ENCODE assay signal across 8 cellular contexts in the genomic region with DNA sequence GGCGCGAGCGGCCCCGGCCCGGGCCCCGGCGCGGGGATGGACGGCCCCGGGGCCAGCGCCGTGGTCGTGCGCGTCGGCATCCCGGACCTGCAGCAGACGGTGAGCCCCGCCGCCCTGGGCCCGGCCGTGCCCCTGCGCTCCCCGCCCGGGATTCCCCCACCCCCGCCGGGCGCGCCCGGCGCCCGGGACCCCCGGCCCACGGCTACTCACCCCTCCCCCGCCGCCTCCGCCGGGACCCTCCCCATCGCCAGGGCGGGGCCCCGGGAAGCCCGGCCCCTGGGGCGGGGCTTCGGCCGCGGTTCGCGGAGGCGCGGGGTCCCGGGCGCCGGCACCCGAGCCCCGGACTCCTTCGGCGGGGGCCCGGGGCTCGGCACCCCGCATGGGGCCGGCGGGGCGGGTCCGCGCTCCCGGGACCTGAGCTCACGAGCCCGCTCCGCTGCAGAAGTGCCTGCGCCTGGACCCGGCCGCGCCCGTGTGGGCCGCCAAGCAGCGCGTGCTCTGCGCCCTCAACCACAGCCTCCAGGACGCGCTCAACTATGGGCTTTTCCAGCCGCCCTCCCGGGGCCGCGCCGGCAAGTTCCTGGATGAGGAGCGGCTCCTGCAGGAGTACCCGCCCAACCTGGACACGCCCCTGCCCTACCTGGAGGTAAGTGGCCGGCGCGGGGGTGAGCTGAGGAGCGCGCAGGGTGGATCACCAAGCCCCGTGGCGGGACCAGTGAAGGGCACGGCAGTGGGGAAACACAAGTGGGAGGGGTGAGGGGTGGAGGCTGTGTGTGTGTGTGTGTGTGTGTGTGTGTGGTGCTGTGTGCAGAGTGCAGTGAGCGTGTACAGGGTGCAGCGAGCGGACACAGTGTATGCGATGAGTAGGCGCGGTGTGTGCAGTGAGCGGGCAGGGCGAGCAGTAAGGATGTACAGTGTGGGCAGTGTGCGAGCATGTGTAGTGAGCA. TPM values are rescaled to one million over a fixed set of nuclear protein-coding genes. Genes with fewer than 3 reads are reported as not detected.
DNase-seq lines count a peak whose midpoint lies in the region; ATAC-seq and TF ChIP-seq lines count a peak whose summit lies in the region.

No MANE protein-coding gene starts in this region.

- H3K27me3 ChIP-seq in liver (ENCODE audit: control insufficient read depth in 4 of 4, insufficient read depth in 4 of 4, low read length in 3 of 4) (no peaks in the 10 kb centered on the region), thoracic aorta (replicated peaks; ENCODE audit: insufficient read depth) (peaks cover 5% of the 10 kb centered on the region)

- in situ Hi-C loops in T47D (cut with HindIII; ENCODE audit: low pct_unique_long_range_greater_than_20kb, low sequenced_read_pairs), result no loop called here

- no peak for TF ChIP-seq CTCF in liver (IDR thresholded peaks at IDR 0.05; ENCODE audit: low read depth, low read length, missing input control)
- TF ChIP-seq CTCF in thoracic aorta (IDR thresholded peaks at IDR 0.05), result no peak

- H3K9me3 ChIP-seq in liver (ENCODE audit: control insufficient read depth in 4 of 4, low read length in 3 of 4), result no peaks in the 10 kb centered on the region
- H3K9me3 ChIP-seq in thoracic aorta, result no peaks in the 10 kb centered on the region

- ATAC-seq in thoracic aorta (ENCODE audit: insufficient number of reproducible peaks, low FRiP score, low read depth), result no peak
- ATAC-seq in HG03045 (IDR thresholded peaks at IDR 0.05; ENCODE audit: unreplicated experiment), result no peak

- no peak for TF ChIP-seq RAD21 in liver (IDR thresholded peaks at IDR 0.05)

- H3K27ac ChIP-seq in liver (ENCODE audit: low read depth in 1 of 2, low read length in 2 of 2), result no peak overlapping the region
- no peak overlapping the region for H3K27ac ChIP-seq in thoracic aorta

- H3K4me3 ChIP-seq in liver (ENCODE audit: low read depth in 1 of 3, low read length in 3 of 3) (peak overlapping the region in 2 of 3 donors; percentile 28 to 56), thoracic aorta (peak overlapping the region; percentile 62)

- WGBS in liver, result 8% methylated on average over 105 of the region's 105 CpGs

- no peak overlapping the region for H3K9ac ChIP-seq in liver (ENCODE audit: low read depth in 1 of 2, low read length in 2 of 2)

- peak; percentile 43 for DNase-seq in NCI-H345 (lab: John Stamatoyannopoulos, UW)
- DNase-seq in NCI-H345 treated with DMSO at 0.1 percent for 48 hours (lab: John Stamatoyannopoulos, UW; ENCODE audit: unreplicated experiment), result no peak
- peak; percentile 79 for DNase-seq in NCI-H2227 (lab: John Stamatoyannopoulos, UW; ENCODE audit: unreplicated experiment)
- peak; percentile 72 to 73 for DNase-seq in T47D (ENCODE audit: low read depth in 1 of 2, low spot score in 1 of 2)
- DNase-seq in thoracic aorta (ENCODE audit: low spot score), result no peak
- no peak for DNase-seq in COLO829 (ENCODE audit: low spot score)

- H3K4me1 ChIP-seq in liver (ENCODE audit: control insufficient read depth in 4 of 4, insufficient read depth in 4 of 4, low read length in 3 of 4), result peaks cover 0 to 14% (median 5%) of the 10 kb centered on the region in 4 donors
- peaks cover 6% of the 10 kb centered on the region in 2 donors for H3K4me1 ChIP-seq in thoracic aorta (ENCODE audit: control insufficient read depth in 1 of 2, low read depth in 2 of 2)

- H3K36me3 ChIP-seq in liver (ENCODE audit: control insufficient read depth in 4 of 4, insufficient read depth in 3 of 4, low read depth in 1 of 4, low read length in 3 of 4) (no peaks in the 10 kb centered on the region), thoracic aorta (no peaks in the 10 kb centered on the region)

TF ChIP-seq in liver, 16 proteins besides CTCF, POLR2A, EP300 and RAD21:
- TF ChIP-seq, protein P1, sequence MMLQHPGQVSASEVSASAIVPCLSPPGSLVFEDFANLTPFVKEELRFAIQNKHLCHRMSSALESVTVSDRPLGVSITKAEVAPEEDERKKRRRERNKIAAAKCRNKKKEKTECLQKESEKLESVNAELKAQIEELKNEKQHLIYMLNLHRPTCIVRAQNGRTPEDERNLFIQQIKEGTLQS (IDR thresholded peaks at IDR 0.05), result no peak
- TF ChIP-seq NR2F2 (IDR thresholded peaks at IDR 0.05) (no peak), JUND (IDR thresholded peaks at IDR 0.05) (no peak), YY1 (IDR thresholded peaks at IDR 0.05) (no peak), EGR1 (IDR thresholded peaks at IDR 0.05; ENCODE audit: low read depth in 2 of 2) (no peak), HNF4G (IDR thresholded peaks at IDR 0.05) (no peak), RXRA (IDR thresholded peaks at IDR 0.05) (no peak), TAF1 (conservative IDR thresholded peaks at IDR 0.05) (no peak), SP1 (IDR thresholded peaks at IDR 0.05) (no peak), HNF4A (conservative IDR thresholded peaks at IDR 0.05) (no peak)
- TF ChIP-seq, protein P2, sequence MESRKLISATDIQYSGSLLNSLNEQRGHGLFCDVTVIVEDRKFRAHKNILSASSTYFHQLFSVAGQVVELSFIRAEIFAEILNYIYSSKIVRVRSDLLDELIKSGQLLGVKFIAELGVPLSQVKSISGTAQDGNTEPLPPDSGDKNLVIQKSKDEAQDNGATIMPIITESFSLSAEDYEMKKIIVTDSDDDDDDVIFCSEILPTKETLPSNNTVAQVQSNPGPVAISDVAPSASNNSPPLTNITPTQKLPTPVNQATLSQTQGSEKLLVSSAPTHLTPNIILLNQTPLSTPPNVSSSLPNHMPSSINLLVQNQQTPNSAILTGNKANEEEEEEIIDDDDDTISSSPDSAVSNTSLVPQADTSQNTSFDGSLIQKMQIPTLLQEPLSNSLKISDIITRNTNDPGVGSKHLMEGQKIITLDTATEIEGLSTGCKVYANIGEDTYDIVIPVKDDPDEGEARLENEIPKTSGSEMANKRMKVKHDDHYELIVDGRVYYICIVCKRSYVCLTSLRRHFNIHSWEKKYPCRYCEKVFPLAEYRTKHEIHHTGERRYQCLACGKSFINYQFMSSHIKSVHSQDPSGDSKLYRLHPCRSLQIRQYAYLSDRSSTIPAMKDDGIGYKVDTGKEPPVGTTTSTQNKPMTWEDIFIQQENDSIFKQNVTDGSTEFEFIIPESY (IDR thresholded peaks at IDR 0.05), result no peak
- TF ChIP-seq, protein P3, sequence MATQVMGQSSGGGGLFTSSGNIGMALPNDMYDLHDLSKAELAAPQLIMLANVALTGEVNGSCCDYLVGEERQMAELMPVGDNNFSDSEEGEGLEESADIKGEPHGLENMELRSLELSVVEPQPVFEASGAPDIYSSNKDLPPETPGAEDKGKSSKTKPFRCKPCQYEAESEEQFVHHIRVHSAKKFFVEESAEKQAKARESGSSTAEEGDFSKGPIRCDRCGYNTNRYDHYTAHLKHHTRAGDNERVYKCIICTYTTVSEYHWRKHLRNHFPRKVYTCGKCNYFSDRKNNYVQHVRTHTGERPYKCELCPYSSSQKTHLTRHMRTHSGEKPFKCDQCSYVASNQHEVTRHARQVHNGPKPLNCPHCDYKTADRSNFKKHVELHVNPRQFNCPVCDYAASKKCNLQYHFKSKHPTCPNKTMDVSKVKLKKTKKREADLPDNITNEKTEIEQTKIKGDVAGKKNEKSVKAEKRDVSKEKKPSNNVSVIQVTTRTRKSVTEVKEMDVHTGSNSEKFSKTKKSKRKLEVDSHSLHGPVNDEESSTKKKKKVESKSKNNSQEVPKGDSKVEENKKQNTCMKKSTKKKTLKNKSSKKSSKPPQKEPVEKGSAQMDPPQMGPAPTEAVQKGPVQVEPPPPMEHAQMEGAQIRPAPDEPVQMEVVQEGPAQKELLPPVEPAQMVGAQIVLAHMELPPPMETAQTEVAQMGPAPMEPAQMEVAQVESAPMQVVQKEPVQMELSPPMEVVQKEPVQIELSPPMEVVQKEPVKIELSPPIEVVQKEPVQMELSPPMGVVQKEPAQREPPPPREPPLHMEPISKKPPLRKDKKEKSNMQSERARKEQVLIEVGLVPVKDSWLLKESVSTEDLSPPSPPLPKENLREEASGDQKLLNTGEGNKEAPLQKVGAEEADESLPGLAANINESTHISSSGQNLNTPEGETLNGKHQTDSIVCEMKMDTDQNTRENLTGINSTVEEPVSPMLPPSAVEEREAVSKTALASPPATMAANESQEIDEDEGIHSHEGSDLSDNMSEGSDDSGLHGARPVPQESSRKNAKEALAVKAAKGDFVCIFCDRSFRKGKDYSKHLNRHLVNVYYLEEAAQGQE (IDR thresholded peaks at IDR 0.05), result no peak

RNA-seq across cellular contexts. Expression of a gene that starts 2.3 kb away (rescaled TPM):
- total RNA-seq in liver (1 to 10 TPM; 5.1 to 10.0 TPM), thoracic aorta (10 to 100 TPM; 10.7 to 14.3 TPM)
- 1 to 10 TPM; 1.1 to 6.4 TPM for polyA plus RNA-seq in liver

RNA-seq across cellular contexts. Expression of a gene that starts 46.9 kb away (rescaled TPM):
- 10 to 100 TPM in 1 of 2 donors, 1 to 10 TPM in 1; 6.8 to 11.4 TPM for total RNA-seq in liver
- 10 to 100 TPM; 20.3 to 28.0 TPM for polyA plus RNA-seq in liver
- total RNA-seq in thoracic aorta, result 10 to 100 TPM; 38.4 to 75.4 TPM

Comparison
In these comparisons a context has a peak if more than half of its experiments do, and no peak if none do; other contexts are left out.
1. DNase-seq: peak in NCI-H345 (single experiment), NCI-H2227 (single experiment) and T47D (2 of 2); none in NCI-H345 treated with DMSO at 0.1 percent for 48 hours (single experiment), thoracic aorta (single experiment) and COLO829 (single experiment).